In the genomic region with DNA sequence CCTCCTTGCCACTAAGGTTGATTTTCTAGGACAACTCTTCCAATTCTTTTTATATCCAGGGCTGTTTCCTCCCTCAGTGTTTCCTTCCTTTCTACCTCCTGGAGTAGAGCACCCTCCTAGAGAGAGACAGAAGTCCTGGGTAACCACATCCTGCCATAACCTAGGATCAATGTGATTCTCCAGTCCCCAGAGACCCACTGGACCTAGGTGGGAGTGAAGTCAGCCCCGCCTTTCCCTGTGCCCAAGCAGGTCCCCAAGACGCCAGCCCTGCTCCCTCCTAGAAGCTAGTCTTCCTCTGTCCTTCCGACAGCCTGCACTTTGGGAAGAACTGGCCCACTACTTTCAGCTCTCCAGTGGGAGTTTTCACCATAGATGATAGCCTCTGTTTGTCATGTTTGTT, we compare ENCODE assay signal across 13 cellular contexts.
"Had no signal": no experiment of that assay in that cellular context is flagged by ENCODE, and none has a peak within 500 bp of the region (broad histone marks: within the 10 kb centered on the region; RNA-seq: fewer than 3 reads in every experiment).

No MANE protein-coding gene starts in this region.

- H3K27ac Mint-ChIP-seq: nephron progenitor cell; progenitor cell of endocrine pancreas; stimulated activated naive CD8-positive, alpha-beta T cell treated with anti-CD3 and anti-CD28 coated beads, Interleukin-15, Interleukin-2, amounts not matched to agents 100 ng/mL and 50 ng/mL, for 24 hours had no signal

- H3K27me3 ChIP-seq: transverse colon had no signal

- H3K27me3 Mint-ChIP-seq: effector memory CD8-positive, alpha-beta T cell; progenitor cell of endocrine pancreas; stimulated activated naive CD8-positive, alpha-beta T cell treated with anti-CD3 and anti-CD28 coated beads, Interleukin-15, Interleukin-2, amounts not matched to agents 100 ng/mL and 50 ng/mL, for 24 hours; T-cell had no signal

- H3K4me3 Mint-ChIP-seq: activated T-cell treated with anti-CD3 and anti-CD28 coated beads, Interleukin-2, amount 50 U/mL, for 4 hours; effector memory CD8-positive, alpha-beta T cell; nephron progenitor cell; stimulated activated naive CD8-positive, alpha-beta T cell treated with anti-CD3 and anti-CD28 coated beads, Interleukin-15, Interleukin-2, amounts not matched to agents 100 ng/mL and 50 ng/mL, for 24 hours; T-cell had no signal

- H3K36me3 ChIP-seq: transverse colon had no signal

- H3K27ac ChIP-seq: transverse colon had no signal

- H3K4me3 ChIP-seq: transverse colon had no signal

- ATAC-seq: activated naive CD4-positive, alpha-beta T cell treated with anti-CD3 and anti-CD28 coated beads, Interleukin-2, amount 50 U/mL, for 72 hours; activated T-cell treated with anti-CD3 and anti-CD28 coated beads, Interleukin-2, amount 50 U/mL, for 4 hours; effector memory CD8-positive, alpha-beta T cell; T-cell had no signal

- DNase-seq: activated CD4-positive, alpha-beta T cell treated with anti-CD3 and anti-CD28 coated beads, Interleukin-2, amount 50 U/mL, for 1 hour; activated CD8-positive, alpha-beta memory T cell treated with anti-CD3 and anti-CD28 coated beads, Interleukin-2, amount 50 U/mL, for 4 hours; activated effector memory CD4-positive, alpha-beta T cell treated with anti-CD3 and anti-CD28 coated beads, Interleukin-2, amount 50 U/mL, for 16 hours; activated T-cell treated with anti-CD3 and anti-CD28 coated beads, Interleukin-2, amount 50 U/mL, for 4 hours; amygdala; effector memory CD8-positive, alpha-beta T cell; nephron progenitor cell; stimulated activated CD4-positive, alpha-beta T cell treated with anti-CD3 and anti-CD28 coated beads, Interleukin-2, amount 100 ng/mL, for 24 hours; T-cell; transverse colon had no signal

- H3K9me3 Mint-ChIP-seq: activated T-cell treated with anti-CD3 and anti-CD28 coated beads, Interleukin-2, amount 50 U/mL, for 4 hours; nephron progenitor cell had no signal

- H3K9me3 ChIP-seq: transverse colon had no signal
